8 cellular contexts compared by ENCODE assay signal in genomic region chr9:36485647-36486453, GRCh38.
A peak's percentile ranks its signal among the peaks of the same experiment; 100 is the strongest.
DNase-seq lines count a peak whose midpoint lies in the region; ATAC-seq and TF ChIP-seq lines count a peak whose summit lies in the region.

No MANE protein-coding gene starts in this region.

- peak; percentile 17 for DNase-seq in AG10803 (ENCODE audit: low read depth)
- DNase-seq in HEK293T (ENCODE audit: extremely low spot score): no peak
- no peak for DNase-seq in activated naive CD8-positive, alpha-beta T cell treated with anti-CD3 and anti-CD28 coated beads for 36 hours
- peak in 1 of 3 donors; percentile 14 for DNase-seq in immature natural killer cell
- DNase-seq in NOMO-1 (lab: John Stamatoyannopoulos, UW; ENCODE audit: unreplicated experiment in 2 of 2): no peak
- DNase-seq in GF-D8 (lab: John Stamatoyannopoulos, UW): no peak

- no peaks in the 10 kb centered on the region for H3K27me3 ChIP-seq in stomach smooth muscle (ENCODE audit: control insufficient read depth in 1 of 2, insufficient read depth in 2 of 2, low read length in 2 of 2)

- H3K4me1 Mint-ChIP-seq in activated naive CD8-positive, alpha-beta T cell treated with anti-CD3 and anti-CD28 coated beads for 36 hours: peaks cover 53% of the 10 kb centered on the region
- peaks cover 50 to 67% of the 10 kb centered on the region in 2 donors for H3K4me1 Mint-ChIP-seq in immature natural killer cell

- peak overlapping the region; percentile 75 to 80 for H3K9ac ChIP-seq in stomach smooth muscle (ENCODE audit: low read length in 2 of 2)

- H3K4me1 ChIP-seq in stomach smooth muscle (ENCODE audit: control insufficient read depth, insufficient read depth, low read length): peaks cover 30% of the 10 kb centered on the region

- H3K27me3 Mint-ChIP-seq in activated naive CD8-positive, alpha-beta T cell treated with anti-CD3 and anti-CD28 coated beads for 36 hours: no peaks in the 10 kb centered on the region
- H3K27me3 Mint-ChIP-seq in immature natural killer cell (ENCODE audit: low read depth in 3 of 3): peaks cover 7 to 12% (median 9%) of the 10 kb centered on the region in 3 donors

- peak overlapping the region; percentile 96 for H3K4me3 ChIP-seq in AG10803 (ENCODE audit: low read length)
- peak overlapping the region; percentile 85 to 90 for H3K4me3 ChIP-seq in stomach smooth muscle (ENCODE audit: low read length in 2 of 2)

- CTCF ChIA-PET in HEK293T (lab: Yijun Ruan, JAX): interaction anchor here (0.6 kb wide), 1 partner anchor 72 kb away, joined by 5 read pairs; no protein-coding TSS in a partner anchor

- POLR2A ChIA-PET in HEK293T (lab: Yijun Ruan, JAX): no interaction called here

- no peak for ATAC-seq in HG03521 (IDR thresholded peaks at IDR 0.05; ENCODE audit: unreplicated experiment)

- peak overlapping the region; percentile 82 for H3K4me3 Mint-ChIP-seq in activated naive CD8-positive, alpha-beta T cell treated with anti-CD3 and anti-CD28 coated beads for 36 hours
- H3K4me3 Mint-ChIP-seq in immature natural killer cell: peak overlapping the region; percentile 76 to 92 (median 82)

- H3K36me3 ChIP-seq in stomach smooth muscle (ENCODE audit: control insufficient read depth in 2 of 2, insufficient read depth in 2 of 2, low read length in 2 of 2): no peaks in the 10 kb centered on the region

- peak overlapping the region; percentile 80 for H3K27ac Mint-ChIP-seq in activated naive CD8-positive, alpha-beta T cell treated with anti-CD3 and anti-CD28 coated beads for 36 hours
- peak overlapping the region; percentile 85 to 94 (median 90) for H3K27ac Mint-ChIP-seq in immature natural killer cell

- H3K9me3 ChIP-seq in stomach smooth muscle (ENCODE audit: control insufficient read depth in 2 of 2, low read length in 2 of 2): no peaks in the 10 kb centered on the region

- peaks cover 11% of the 10 kb centered on the region for H3K36me3 Mint-ChIP-seq in activated naive CD8-positive, alpha-beta T cell treated with anti-CD3 and anti-CD28 coated beads for 36 hours
- no peaks in the 10 kb centered on the region for H3K36me3 Mint-ChIP-seq in immature natural killer cell

- no peak for TF ChIP-seq CTCF in AG10803 (conservative IDR thresholded peaks at IDR 0.05; ENCODE audit: low read length)

- no peaks in the 10 kb centered on the region for H3K9me3 Mint-ChIP-seq in activated naive CD8-positive, alpha-beta T cell treated with anti-CD3 and anti-CD28 coated beads for 36 hours
- no peaks in the 10 kb centered on the region for H3K9me3 Mint-ChIP-seq in immature natural killer cell

- peak overlapping the region; percentile 53 for H3K27ac ChIP-seq in stomach smooth muscle (ENCODE audit: low read length)

TF ChIP-seq in HEK293T, 16 proteins besides CTCF, POLR2A, EP300 and RAD21:
- TF ChIP-seq BHLHE40 (IDR thresholded peaks at IDR 0.05; ENCODE audit: borderline replicate concordance) (no peak), NFRKB (IDR thresholded peaks at IDR 0.05) (no peak), PKNOX1 (IDR thresholded peaks at IDR 0.05) (no peak), L3MBTL2 (conservative IDR thresholded peaks at IDR 0.05) (peak; percentile 50), FOXM1 (IDR thresholded peaks at IDR 0.05; ENCODE audit: borderline replicate concordance) (no peak), HDGF (IDR thresholded peaks at IDR 0.05; ENCODE audit: borderline replicate concordance) (no peak)
